ENCODE assay signal across 1 cellular context in the genomic region with DNA sequence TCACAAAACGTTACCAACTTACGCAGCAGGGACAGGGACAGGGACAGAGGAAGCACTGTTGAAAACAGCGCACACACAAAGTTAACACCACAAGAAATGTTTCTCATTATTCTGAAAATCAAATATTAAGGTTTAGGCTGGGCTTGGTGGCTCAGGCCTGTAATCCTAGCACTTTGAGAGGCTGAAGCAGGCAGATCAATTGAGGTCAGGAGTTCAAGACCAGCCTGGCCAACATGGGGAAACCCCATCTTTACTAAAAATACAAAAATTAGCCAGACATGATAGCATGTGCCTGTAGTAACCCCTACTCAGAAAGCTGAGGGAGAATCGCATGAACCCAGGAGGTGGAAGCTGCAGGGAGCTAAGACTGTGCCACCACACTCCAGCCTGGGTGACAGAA.
TF ChIP-seq lines count a peak whose summit lies in the region.

No MANE protein-coding gene starts in this region.

TF ChIP-seq in GM12878, 131 proteins besides CTCF, POLR2A, EP300 and RAD21 (continued from another document):
- peak; percentile 38 for TF ChIP-seq SKIL (IDR thresholded peaks at IDR 0.05; ENCODE audit: low read depth, poor library complexity, severe bottlenecking)
- TF ChIP-seq CREM (IDR thresholded peaks at IDR 0.05; ENCODE audit: low read depth): no peak
- no peak for TF ChIP-seq NRF1 (conservative IDR thresholded peaks at IDR 0.05; ENCODE audit: low read depth, low read length)
- TF ChIP-seq, protein P1, sequence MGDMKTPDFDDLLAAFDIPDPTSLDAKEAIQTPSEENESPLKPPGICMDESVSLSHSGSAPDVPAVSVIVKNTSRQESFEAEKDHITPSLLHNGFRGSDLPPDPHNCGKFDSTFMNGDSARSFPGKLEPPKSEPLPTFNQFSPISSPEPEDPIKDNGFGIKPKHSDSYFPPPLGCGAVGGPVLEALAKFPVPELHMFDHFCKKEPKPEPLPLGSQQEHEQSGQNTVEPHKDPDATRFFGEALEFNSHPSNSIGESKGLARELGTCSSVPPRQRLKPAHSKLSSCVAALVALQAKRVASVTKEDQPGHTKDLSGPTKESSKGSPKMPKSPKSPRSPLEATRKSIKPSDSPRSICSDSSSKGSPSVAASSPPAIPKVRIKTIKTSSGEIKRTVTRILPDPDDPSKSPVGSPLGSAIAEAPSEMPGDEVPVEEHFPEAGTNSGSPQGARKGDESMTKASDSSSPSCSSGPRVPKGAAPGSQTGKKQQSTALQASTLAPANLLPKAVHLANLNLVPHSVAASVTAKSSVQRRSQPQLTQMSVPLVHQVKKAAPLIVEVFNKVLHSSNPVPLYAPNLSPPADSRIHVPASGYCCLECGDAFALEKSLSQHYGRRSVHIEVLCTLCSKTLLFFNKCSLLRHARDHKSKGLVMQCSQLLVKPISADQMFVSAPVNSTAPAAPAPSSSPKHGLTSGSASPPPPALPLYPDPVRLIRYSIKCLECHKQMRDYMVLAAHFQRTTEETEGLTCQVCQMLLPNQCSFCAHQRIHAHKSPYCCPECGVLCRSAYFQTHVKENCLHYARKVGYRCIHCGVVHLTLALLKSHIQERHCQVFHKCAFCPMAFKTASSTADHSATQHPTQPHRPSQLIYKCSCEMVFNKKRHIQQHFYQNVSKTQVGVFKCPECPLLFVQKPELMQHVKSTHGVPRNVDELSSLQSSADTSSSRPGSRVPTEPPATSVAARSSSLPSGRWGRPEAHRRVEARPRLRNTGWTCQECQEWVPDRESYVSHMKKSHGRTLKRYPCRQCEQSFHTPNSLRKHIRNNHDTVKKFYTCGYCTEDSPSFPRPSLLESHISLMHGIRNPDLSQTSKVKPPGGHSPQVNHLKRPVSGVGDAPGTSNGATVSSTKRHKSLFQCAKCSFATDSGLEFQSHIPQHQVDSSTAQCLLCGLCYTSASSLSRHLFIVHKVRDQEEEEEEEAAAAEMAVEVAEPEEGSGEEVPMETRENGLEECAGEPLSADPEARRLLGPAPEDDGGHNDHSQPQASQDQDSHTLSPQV (IDR thresholded peaks at IDR 0.05): no peak
- no peak for TF ChIP-seq IRF4 (IDR thresholded peaks at IDR 0.05; ENCODE audit: low read depth, low read length)
- TF ChIP-seq FOXK2 (IDR thresholded peaks at IDR 0.05): no peak
- peak; percentile 9; the same call in 1 of the 2 replicates for TF ChIP-seq POLR2AphosphoS5 (IDR thresholded peaks at IDR 0.05; ENCODE audit: low read length)
- no peak for TF ChIP-seq MAX (IDR thresholded peaks at IDR 0.05; ENCODE audit: low read depth, low read length)
- TF ChIP-seq, protein P2, sequence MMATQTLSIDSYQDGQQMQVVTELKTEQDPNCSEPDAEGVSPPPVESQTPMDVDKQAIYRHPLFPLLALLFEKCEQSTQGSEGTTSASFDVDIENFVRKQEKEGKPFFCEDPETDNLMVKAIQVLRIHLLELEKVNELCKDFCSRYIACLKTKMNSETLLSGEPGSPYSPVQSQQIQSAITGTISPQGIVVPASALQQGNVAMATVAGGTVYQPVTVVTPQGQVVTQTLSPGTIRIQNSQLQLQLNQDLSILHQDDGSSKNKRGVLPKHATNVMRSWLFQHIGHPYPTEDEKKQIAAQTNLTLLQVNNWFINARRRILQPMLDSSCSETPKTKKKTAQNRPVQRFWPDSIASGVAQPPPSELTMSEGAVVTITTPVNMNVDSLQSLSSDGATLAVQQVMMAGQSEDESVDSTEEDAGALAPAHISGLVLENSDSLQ (IDR thresholded peaks at IDR 0.05): no peak
- TF ChIP-seq ZNF24 (IDR thresholded peaks at IDR 0.05): no peak
- 0 out of 2 replicates have a peak, but pooled peaks have one; percentile 38 for TF ChIP-seq PAX8 (IDR thresholded peaks at IDR 0.05)
- TF ChIP-seq NFIC (IDR thresholded peaks at IDR 0.05; ENCODE audit: low read depth, low read length): peak; percentile 7; the same call in 1 of the 2 replicates
